In genomic region chr2:101064868-101065549, GRCh38 we compare ENCODE assay signal across 9 cellular contexts.
A peak's percentile ranks its signal among the peaks of the same experiment; 100 is the strongest.
DNase-seq lines count a peak whose midpoint lies in the region; ATAC-seq and TF ChIP-seq lines count a peak whose summit lies in the region.
"Had no signal": no experiment of that assay in that cellular context is flagged by ENCODE, and none has a peak within 500 bp of the region (broad histone marks: within the 10 kb centered on the region; RNA-seq: fewer than 3 reads in every experiment).

No MANE protein-coding gene starts in this region.

- no peaks in the 10 kb centered on the region for H3K27me3 Mint-ChIP-seq in WTC11 (ENCODE audit: low read depth)
- no peaks in the 10 kb centered on the region for H3K27me3 Mint-ChIP-seq in stimulated activated naive CD8-positive, alpha-beta T cell treated with anti-CD3 and anti-CD28 coated beads, Interleukin-15, amount 100 ng/mL, for 72 hours
- H3K27me3 Mint-ChIP-seq: dendritic cell treated with granulocyte-macrophage colony-stimulating factor and Interleukin-4, amounts not matched to agents 40 ng/mL and 50 ng/mL, for 4 days had no signal

- H3K4me1 Mint-ChIP-seq in WTC11 = peaks cover 23% of the 10 kb centered on the region
- peaks cover 8% of the 10 kb centered on the region for H3K4me1 Mint-ChIP-seq in stimulated activated naive CD8-positive, alpha-beta T cell treated with anti-CD3 and anti-CD28 coated beads, Interleukin-15, amount 100 ng/mL, for 72 hours

- no peak overlapping the region for H3K4me3 ChIP-seq in AG10803 (ENCODE audit: low read length)
- H3K4me3 ChIP-seq in kidney epithelial cell (ENCODE audit: low read depth, low read length) = no peak overlapping the region

- ATAC-seq in HG03108 (IDR thresholded peaks at IDR 0.05; ENCODE audit: unreplicated experiment) (peak; percentile 63), WTC11 (no peak), HG02970 (IDR thresholded peaks at IDR 0.05; ENCODE audit: low FRiP score, unreplicated experiment) (no peak), GM18909 (IDR thresholded peaks at IDR 0.05; ENCODE audit: poor library complexity, unreplicated experiment) (no peak), HG02973 (IDR thresholded peaks at IDR 0.05; ENCODE audit: unreplicated experiment) (no peak)
- ATAC-seq in stimulated activated naive CD8-positive, alpha-beta T cell treated with anti-CD3 and anti-CD28 coated beads, Interleukin-15, amount 100 ng/mL, for 72 hours = no peak

- CTCF ChIA-PET in WTC11 (lab: Charles Lee) = interaction anchor here (0.7 to 1.4 kb wide), 2 partner anchors 17 to 124 kb away, joined by 3 to 4 read pairs; no protein-coding TSS in a partner anchor

- H3K4me3 Mint-ChIP-seq in WTC11 = no peak overlapping the region
- no peak overlapping the region for H3K4me3 Mint-ChIP-seq in stimulated activated naive CD8-positive, alpha-beta T cell treated with anti-CD3 and anti-CD28 coated beads, Interleukin-15, amount 100 ng/mL, for 72 hours
- H3K4me3 Mint-ChIP-seq: dendritic cell treated with granulocyte-macrophage colony-stimulating factor and Interleukin-4, amounts not matched to agents 40 ng/mL and 50 ng/mL, for 4 days had no signal

- H3K27ac Mint-ChIP-seq in WTC11 = no peak overlapping the region; the same call in 1 of the 2 replicates
- H3K27ac Mint-ChIP-seq in stimulated activated naive CD8-positive, alpha-beta T cell treated with anti-CD3 and anti-CD28 coated beads, Interleukin-15, amount 100 ng/mL, for 72 hours = peak overlapping the region in 1 of 2 donors; percentile 76
- H3K27ac Mint-ChIP-seq: dendritic cell treated with granulocyte-macrophage colony-stimulating factor and Interleukin-4, amounts not matched to agents 40 ng/mL and 50 ng/mL, for 4 days had no signal

- POLR2A ChIA-PET in WTC11 (lab: Charles Lee) = interaction anchor here (0.9 kb wide), 1 partner anchor 14 kb away, joined by 3 read pairs; no protein-coding TSS in a partner anchor

- H3K9me3 Mint-ChIP-seq in WTC11 = no peaks in the 10 kb centered on the region
- H3K9me3 Mint-ChIP-seq in stimulated activated naive CD8-positive, alpha-beta T cell treated with anti-CD3 and anti-CD28 coated beads, Interleukin-15, amount 100 ng/mL, for 72 hours = no peaks in the 10 kb centered on the region
- H3K9me3 Mint-ChIP-seq: dendritic cell treated with granulocyte-macrophage colony-stimulating factor and Interleukin-4, amounts not matched to agents 40 ng/mL and 50 ng/mL, for 4 days had no signal

- H3K36me3 ChIP-seq in kidney epithelial cell (ENCODE audit: control insufficient read depth, insufficient read depth, low read length) = no peaks in the 10 kb centered on the region

- peaks cover 2% of the 10 kb centered on the region; the same call in 1 of the 2 replicates for H3K36me3 Mint-ChIP-seq in WTC11

- DNase-seq in AG10803 (ENCODE audit: low read depth) = peak; percentile 29
- DNase-seq in WTC11 (ENCODE audit: low spot score) = no peak
- peak; percentile 76 for DNase-seq in kidney epithelial cell (ENCODE audit: low read depth)
- DNase-seq in stimulated activated naive CD8-positive, alpha-beta T cell treated with anti-CD3 and anti-CD28 coated beads, Interleukin-15, amount 100 ng/mL, for 72 hours = no peak

- no peaks in the 10 kb centered on the region for H3K27me3 ChIP-seq in kidney epithelial cell (ENCODE audit: control insufficient read depth, insufficient read depth, low read length)

- TF ChIP-seq CTCF in AG10803 (conservative IDR thresholded peaks at IDR 0.05; ENCODE audit: low read length) (no peak), WTC11 (IDR thresholded peaks at IDR 0.05) (no peak), kidney epithelial cell (IDR thresholded peaks at IDR 0.05; ENCODE audit: insufficient read depth, low read length, poor library complexity, severe bottlenecking) (no peak)

TF ChIP-seq in WTC11, 78 proteins besides CTCF, POLR2A, EP300 and RAD21:
- peak; percentile 36; the same call in 1 of the 2 replicates for TF ChIP-seq GABPB1 (CRISPR knock-in tag; IDR thresholded peaks at IDR 0.05)
- TF ChIP-seq NR2C2 (CRISPR knock-in tag; IDR thresholded peaks at IDR 0.05) = no peak

Comparison
In these comparisons a context has a peak if more than half of its experiments do, and no peak if none do; other contexts are left out.
1. DNase-seq: peak in AG10803 (single experiment) and kidney epithelial cell (single experiment); none in WTC11 (single experiment) and stimulated activated naive CD8-positive, alpha-beta T cell treated with anti-CD3 and anti-CD28 coated beads, Interleukin-15, amount 100 ng/mL, for 72 hours (0 of 2).